ENCODE assay signal across 8 cellular contexts in genomic region chr3:194204793-194205065, GRCh38.
DNase-seq lines count a peak whose midpoint lies in the region; ATAC-seq and TF ChIP-seq lines count a peak whose summit lies in the region.

No MANE protein-coding gene starts in this region.

- 72% methylated on average over 11 of the region's 11 CpGs for WGBS in suprapubic skin

- no peak for DNase-seq in activated CD4-positive, alpha-beta memory T cell treated with anti-CD3 and anti-CD28 coated beads, Interleukin-2, amount 10 ng/mL, durations not matched to agents 7 days and 5 days
- no peak for DNase-seq in activated CD4-positive, alpha-beta memory T cell treated with anti-CD3 and anti-CD28 coated beads for 36 hours
- DNase-seq in activated B cell treated with CpG ODN at 0.5 μM for 24 hours (no peak), suprapubic skin (ENCODE audit: low spot score in 2 of 2) (no peak), AG08395 (ENCODE audit: low spot score) (no peak)
- no peak for DNase-seq in activated CD4-positive, CD25-positive, alpha-beta regulatory T cell (lab: John Stamatoyannopoulos, UW)

- TF ChIP-seq CTCF in activated B cell treated with CpG ODN at 0.5 μM for 24 hours (IDR thresholded peaks at IDR 0.05) (no peak), suprapubic skin (IDR thresholded peaks at IDR 0.05) (no peak)

- H3K4me3 ChIP-seq in iPS-18a (ENCODE audit: low read length) = peak overlapping the region; percentile 49
- H3K4me3 ChIP-seq in suprapubic skin = peak overlapping the region; percentile 48

- H3K27me3 ChIP-seq in iPS-18a (ENCODE audit: control insufficient read depth, insufficient read depth, low read length) (peaks cover 30% of the 10 kb centered on the region), suprapubic skin (peaks cover 21% of the 10 kb centered on the region)

- CTCF ChIA-PET in activated CD4-positive, alpha-beta memory T cell treated with anti-CD3 and anti-CD28 coated beads, Interleukin-2, amount 10 ng/mL, durations not matched to agents 7 days and 5 days (lab: Charles Lee) = no interaction called here
- CTCF ChIA-PET in activated CD4-positive, alpha-beta memory T cell treated with anti-CD3 and anti-CD28 coated beads for 36 hours (lab: Charles Lee) = interaction anchor here (1.0 kb wide), 1 partner anchor 111 kb away, joined by 5 read pairs; no protein-coding TSS in a partner anchor
- CTCF ChIA-PET in activated B cell treated with CpG ODN at 0.5 μM for 24 hours (lab: Charles Lee) = no interaction called here

- H3K4me1 ChIP-seq in iPS-18a (ENCODE audit: control insufficient read depth, low read depth, low read length) (peaks cover 24% of the 10 kb centered on the region), suprapubic skin (peaks cover 9% of the 10 kb centered on the region)

- no peak for TF ChIP-seq EP300 in suprapubic skin (IDR thresholded peaks at IDR 0.05)

- no peaks in the 10 kb centered on the region for H3K9me3 Mint-ChIP-seq in activated CD4-positive, alpha-beta memory T cell treated with anti-CD3 and anti-CD28 coated beads, Interleukin-2, amount 10 ng/mL, durations not matched to agents 7 days and 5 days
- H3K9me3 Mint-ChIP-seq in activated CD4-positive, alpha-beta memory T cell treated with anti-CD3 and anti-CD28 coated beads for 36 hours = no peaks in the 10 kb centered on the region
- no peaks in the 10 kb centered on the region for H3K9me3 Mint-ChIP-seq in activated B cell treated with CpG ODN at 0.5 μM for 24 hours

- no peak overlapping the region for H3K9ac ChIP-seq in iPS-18a (ENCODE audit: low read length)

- peaks cover 27% of the 10 kb centered on the region for H3K4me1 Mint-ChIP-seq in activated CD4-positive, alpha-beta memory T cell treated with anti-CD3 and anti-CD28 coated beads, Interleukin-2, amount 10 ng/mL, durations not matched to agents 7 days and 5 days
- peaks cover 5% of the 10 kb centered on the region for H3K4me1 Mint-ChIP-seq in activated CD4-positive, alpha-beta memory T cell treated with anti-CD3 and anti-CD28 coated beads for 36 hours (ENCODE audit: low read depth)
- H3K4me1 Mint-ChIP-seq in activated B cell treated with CpG ODN at 0.5 μM for 24 hours = peaks cover 28% of the 10 kb centered on the region

- no peak for TF ChIP-seq POLR2A in suprapubic skin (IDR thresholded peaks at IDR 0.05)

- H3K36me3 ChIP-seq in iPS-18a (ENCODE audit: control insufficient read depth, low read depth, low read length) (no peaks in the 10 kb centered on the region), suprapubic skin (no peaks in the 10 kb centered on the region)

- POLR2A ChIA-PET in activated CD4-positive, alpha-beta memory T cell treated with anti-CD3 and anti-CD28 coated beads, Interleukin-2, amount 10 ng/mL, durations not matched to agents 7 days and 5 days (lab: Charles Lee) = no interaction called here
- POLR2A ChIA-PET in activated CD4-positive, alpha-beta memory T cell treated with anti-CD3 and anti-CD28 coated beads for 36 hours (lab: Charles Lee) = no interaction called here
- POLR2A ChIA-PET in activated B cell treated with CpG ODN at 0.5 μM for 24 hours (lab: Charles Lee) = no interaction called here

- intact Hi-C loops in activated CD4-positive, alpha-beta memory T cell treated with anti-CD3 and anti-CD28 coated beads for 36 hours (cut with micrococcal nuclease) = loop anchor here (10.0 kb wide), 1 partner anchor 100 kb away; no protein-coding TSS in a partner anchor
- intact Hi-C loops in activated B cell treated with CpG ODN at 0.5 μM for 24 hours (cut with micrococcal nuclease) = loop anchor here (5.0 kb wide), 2 partner anchors 67 to 103 kb away; partner anchors contain the start of gene HES1

- peak overlapping the region; percentile 5 for H3K4me3 Mint-ChIP-seq in activated CD4-positive, alpha-beta memory T cell treated with anti-CD3 and anti-CD28 coated beads, Interleukin-2, amount 10 ng/mL, durations not matched to agents 7 days and 5 days
- no peak overlapping the region for H3K4me3 Mint-ChIP-seq in activated CD4-positive, alpha-beta memory T cell treated with anti-CD3 and anti-CD28 coated beads for 36 hours
- H3K4me3 Mint-ChIP-seq in activated B cell treated with CpG ODN at 0.5 μM for 24 hours = peak overlapping the region; percentile 33

- no peak overlapping the region for H3K27ac Mint-ChIP-seq in activated CD4-positive, alpha-beta memory T cell treated with anti-CD3 and anti-CD28 coated beads, Interleukin-2, amount 10 ng/mL, durations not matched to agents 7 days and 5 days
- no peak overlapping the region for H3K27ac Mint-ChIP-seq in activated CD4-positive, alpha-beta memory T cell treated with anti-CD3 and anti-CD28 coated beads for 36 hours
- H3K27ac Mint-ChIP-seq in activated B cell treated with CpG ODN at 0.5 μM for 24 hours = no peak overlapping the region

- H3K27ac ChIP-seq in iPS-18a (ENCODE audit: low read length) (no peak overlapping the region), suprapubic skin (peak overlapping the region; percentile 4)

- ATAC-seq in activated B cell treated with CpG ODN at 0.5 μM for 24 hours (ENCODE audit: low read depth) (no peak), GM18520 (IDR thresholded peaks at IDR 0.05; ENCODE audit: unreplicated experiment) (no peak)

- H3K36me3 Mint-ChIP-seq in activated CD4-positive, alpha-beta memory T cell treated with anti-CD3 and anti-CD28 coated beads, Interleukin-2, amount 10 ng/mL, durations not matched to agents 7 days and 5 days (ENCODE audit: low read depth) = no peaks in the 10 kb centered on the region
- no peaks in the 10 kb centered on the region for H3K36me3 Mint-ChIP-seq in activated CD4-positive, alpha-beta memory T cell treated with anti-CD3 and anti-CD28 coated beads for 36 hours
- H3K36me3 Mint-ChIP-seq in activated B cell treated with CpG ODN at 0.5 μM for 24 hours (ENCODE audit: low read depth) = no peaks in the 10 kb centered on the region

- no peaks in the 10 kb centered on the region for H3K9me3 ChIP-seq in iPS-18a (ENCODE audit: control insufficient read depth, low read depth, low read length)
- no peaks in the 10 kb centered on the region for H3K9me3 ChIP-seq in suprapubic skin

- H3K27me3 Mint-ChIP-seq in activated CD4-positive, alpha-beta memory T cell treated with anti-CD3 and anti-CD28 coated beads, Interleukin-2, amount 10 ng/mL, durations not matched to agents 7 days and 5 days = peaks cover 54% of the 10 kb centered on the region
- H3K27me3 Mint-ChIP-seq in activated CD4-positive, alpha-beta memory T cell treated with anti-CD3 and anti-CD28 coated beads for 36 hours = peaks cover 37% of the 10 kb centered on the region
- peaks cover 31% of the 10 kb centered on the region for H3K27me3 Mint-ChIP-seq in activated B cell treated with CpG ODN at 0.5 μM for 24 hours
